ENCODE assay signal across 9 cellular contexts in the genomic region with DNA sequence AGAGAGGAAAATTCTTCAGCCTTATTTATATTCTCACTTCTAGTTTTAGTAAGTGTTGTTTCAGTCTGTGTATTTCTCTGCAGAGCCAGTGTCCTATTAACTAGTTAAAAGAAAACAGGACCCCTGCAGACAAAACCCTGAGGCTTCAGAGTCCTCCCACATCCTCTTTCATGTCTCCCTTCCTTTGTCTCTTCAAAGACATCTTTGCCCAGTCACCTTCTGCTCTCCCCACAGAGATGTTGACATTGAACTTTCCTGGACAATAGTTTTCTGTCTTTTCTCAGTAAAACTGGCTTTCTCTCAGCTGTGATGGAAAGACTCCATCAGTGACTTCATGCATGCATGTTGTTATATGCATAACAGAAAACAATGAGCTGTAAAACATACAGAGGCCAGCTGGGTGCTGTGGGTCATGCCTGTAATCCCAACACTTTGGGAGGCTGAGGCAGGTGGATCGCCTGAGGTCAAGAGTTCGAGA.
A peak's percentile ranks its signal among the peaks of the same experiment; 100 is the strongest.
DNase-seq lines count a peak whose midpoint lies in the region; ATAC-seq lines count a peak whose summit lies in the region.
"Had no signal": no experiment of that assay in that cellular context is flagged by ENCODE, and none has a peak within 500 bp of the region (broad histone marks: within the 10 kb centered on the region; RNA-seq: fewer than 3 reads in every experiment).

No MANE protein-coding gene starts in this region.

- H3K36me3 Mint-ChIP-seq in T-helper 2 cell treated with Interferon-gamma antibody and Interleukin-4, amounts not matched to agents 5 μg/mL and 100 μg/mL, for 36 hours (ENCODE audit: low read depth), result peaks cover 3% of the 10 kb centered on the region

- H3K4me3 Mint-ChIP-seq in T-helper 2 cell treated with Interferon-gamma antibody and Interleukin-4, amounts not matched to agents 5 μg/mL and 100 μg/mL, for 36 hours, result peak overlapping the region; percentile 13

- peak overlapping the region; percentile 52 for H3K27ac Mint-ChIP-seq in T-helper 2 cell treated with Interferon-gamma antibody and Interleukin-4, amounts not matched to agents 5 μg/mL and 100 μg/mL, for 36 hours

- no peaks in the 10 kb centered on the region for H3K9me3 Mint-ChIP-seq in T-helper 2 cell treated with Interferon-gamma antibody and Interleukin-4, amounts not matched to agents 5 μg/mL and 100 μg/mL, for 36 hours

- peaks cover 50% of the 10 kb centered on the region for H3K4me1 Mint-ChIP-seq in T-helper 2 cell treated with Interferon-gamma antibody and Interleukin-4, amounts not matched to agents 5 μg/mL and 100 μg/mL, for 36 hours (ENCODE audit: low read depth)

- peak; percentile 90 for ATAC-seq in HG02571 (IDR thresholded peaks at IDR 0.05; ENCODE audit: unreplicated experiment)

- no peaks in the 10 kb centered on the region for H3K27me3 Mint-ChIP-seq in T-helper 2 cell treated with Interferon-gamma antibody and Interleukin-4, amounts not matched to agents 5 μg/mL and 100 μg/mL, for 36 hours (ENCODE audit: low read depth)

- no peak for DNase-seq in T-helper 2 cell treated with Interferon-gamma antibody and Interleukin-4, amounts not matched to agents 5 μg/mL and 100 μg/mL, for 36 hours (ENCODE audit: low spot score)
- DNase-seq in T-helper 2 cell, result no peak
- DNase-seq in MV-4-11 (lab: John Stamatoyannopoulos, UW), result peak; percentile 76
- DNase-seq in putamen (ENCODE audit: low spot score), result peak; percentile 82
- no peak for DNase-seq in NCI-H526 treated with DMSO at 0.1 percent for 48 hours (lab: John Stamatoyannopoulos, UW)
- no peak for DNase-seq in EL
- DNase-seq in iPS-NIHi11 (ENCODE audit: low spot score), result no peak
- DNase-seq: 8988T had no signal

Comparison
In these comparisons a context has a peak if more than half of its experiments do, and no peak if none do; other contexts are left out.
1. DNase-seq: peak in MV-4-11 (single experiment) and putamen (single experiment); none in T-helper 2 cell treated with Interferon-gamma antibody and Interleukin-4, amounts not matched to agents 5 μg/mL and 100 μg/mL, for 36 hours (single experiment), T-helper 2 cell (0 of 5), NCI-H526 treated with DMSO at 0.1 percent for 48 hours (single experiment), EL (single experiment) and iPS-NIHi11 (single experiment).